Comparison of ENCODE assay signal across 34 cellular contexts in genomic region chr3:101375586-101375985, GRCh38.
"Had no signal": no experiment of that assay in that cellular context is flagged by ENCODE, and none has a peak within 500 bp of the region (broad histone marks: within the 10 kb centered on the region; RNA-seq: fewer than 3 reads in every experiment).

No MANE protein-coding gene starts in this region.

- H3K27me3 Mint-ChIP-seq: activated CD4-positive, alpha-beta T cell treated with anti-CD3 and anti-CD28 coated beads, Interleukin-2, amount 10 ng/mL, durations not matched to agents 24 days and 14 days; activated CD8-positive, alpha-beta T cell treated with anti-CD3 and anti-CD28 coated beads for 36 hours; activated T-helper 17 cell treated with anti-CD3 and anti-CD28 coated beads, Interleukin-2, amount 50 U/mL, for 72 hours had no signal

- H3K4me2 ChIP-seq: KMS-11 had no signal

- H3K4me3 ChIP-seq: adrenal gland, body of pancreas, breast epithelium, Peyer's patch had no signal

- ATAC-seq: activated CD8-positive, alpha-beta T cell treated with anti-CD3 and anti-CD28 coated beads for 36 hours; activated naive CD4-positive, alpha-beta T cell treated with anti-CD3 and anti-CD28 coated beads, Interleukin-2, amount 50 U/mL, for 72 hours; activated T-cell treated with anti-CD3 and anti-CD28 coated beads, Interleukin-2, amount 50 U/mL, for 72 hours; activated T-helper 17 cell treated with anti-CD3 and anti-CD28 coated beads, Interleukin-2, amount 50 U/mL, for 72 hours; body of pancreas; PC-3; Right ventricle myocardium inferior had no signal

- H3K4me3 Mint-ChIP-seq: activated CD4-positive, alpha-beta T cell treated with anti-CD3 and anti-CD28 coated beads, Interleukin-2, amount 10 ng/mL, durations not matched to agents 24 days and 14 days; activated CD8-positive, alpha-beta T cell treated with anti-CD3 and anti-CD28 coated beads for 36 hours; activated T-cell treated with anti-CD3 and anti-CD28 coated beads, Interleukin-2, amount 50 U/mL, for 72 hours; activated T-helper 17 cell treated with anti-CD3 and anti-CD28 coated beads, Interleukin-2, amount 50 U/mL, for 72 hours had no signal

- FAIRE-seq: astrocyte had no signal

- H3K27ac Mint-ChIP-seq: activated CD4-positive, alpha-beta T cell treated with anti-CD3 and anti-CD28 coated beads, Interleukin-2, amount 10 ng/mL, durations not matched to agents 24 days and 14 days; activated CD8-positive, alpha-beta T cell treated with anti-CD3 and anti-CD28 coated beads for 36 hours; activated naive CD4-positive, alpha-beta T cell treated with anti-CD3 and anti-CD28 coated beads, Interleukin-2, amount 50 U/mL, for 72 hours; activated T-cell treated with anti-CD3 and anti-CD28 coated beads, Interleukin-2, amount 50 U/mL, for 72 hours; activated T-helper 17 cell treated with anti-CD3 and anti-CD28 coated beads, Interleukin-2, amount 50 U/mL, for 72 hours had no signal

- H3K9me3 ChIP-seq: adrenal gland, body of pancreas, breast epithelium, Peyer's patch had no signal

- H3K27me3 ChIP-seq: adrenal gland, body of pancreas, breast epithelium, Peyer's patch had no signal

- DNase-seq: activated CD4-positive, alpha-beta T cell treated with anti-CD3 and anti-CD28 coated beads, Interleukin-2, amount 10 ng/mL, durations not matched to agents 24 days and 14 days; activated CD4-positive, alpha-beta T cell treated with anti-CD3 and anti-CD28 coated beads, Interleukin-2, amount 50 U/mL, for 4 hours; activated CD8-positive, alpha-beta T cell treated with anti-CD3 and anti-CD28 coated beads for 36 hours; activated effector memory CD4-positive, alpha-beta T cell treated with anti-CD3 and anti-CD28 coated beads, Interleukin-2, amount 50 U/mL, for 16 hours; activated naive CD4-positive, alpha-beta T cell; activated T-cell treated with anti-CD3 and anti-CD28 coated beads, Interleukin-2, amount 50 U/mL, for 1 hour; activated T-cell treated with anti-CD3 and anti-CD28 coated beads, Interleukin-2, amount 50 U/mL, for 72 hours; adrenal gland; body of pancreas; MM.1S; MV-4-11; NCI-H1092; NCI-H1436 treated with DMSO at 0.1 percent for 48 hours; NCI-H187; NCI-H2029 treated with DMSO at 0.1 percent for 48 hours; NCI-H2107; NCI-H2171; NCI-H510A; NCI-H526; NCI-H748 treated with DMSO at 0.1 percent for 48 hours; NK-92 treated with Interleukin-12 subunit alpha and Interleukin-12 subunit beta, amount 100 ng/mL, for 24 hours; PC-3; Peyer's patch; RPMI8226; SIG-M5; SW 1271; T-helper 1 cell; T1000 had no signal

- H3K27ac ChIP-seq: adrenal gland, body of pancreas, breast epithelium, KMS-11 had no signal

- H3K4me1 ChIP-seq: breast epithelium had no signal

- H3K9ac ChIP-seq: KMS-11 had no signal

- H3K36me3 ChIP-seq: adrenal gland, breast epithelium, Peyer's patch had no signal
